Comparison of ENCODE assay signal across 12 cellular contexts in genomic region chr1:162631546-162632233, GRCh38. TPM values are rescaled to one million over a fixed set of nuclear protein-coding genes. Genes with fewer than 3 reads are reported as not detected.
DNase-seq lines count a peak whose midpoint lies in the region; ATAC-seq and TF ChIP-seq lines count a peak whose summit lies in the region.
"Had no signal": no experiment of that assay in that cellular context is flagged by ENCODE, and none has a peak within 500 bp of the region (broad histone marks: within the 10 kb centered on the region; RNA-seq: fewer than 3 reads in every experiment).

No MANE protein-coding gene starts in this region.

- DNase-seq in DMS 273 (lab: John Stamatoyannopoulos, UW; ENCODE audit: unreplicated experiment) = peak; percentile 75
- DNase-seq in SK-MEL-5 (ENCODE audit: low read depth, low spot score) = peak; percentile 80
- peak; percentile 81 for DNase-seq in fibroblast of villous mesenchyme (ENCODE audit: low read depth)
- peak in 1 of 2 donors; percentile 28 for DNase-seq in psoas muscle
- DNase-seq in NCI-H1417 treated with DMSO at 0.1 percent for 48 hours (lab: John Stamatoyannopoulos, UW) = no peak
- no peak for DNase-seq in ureter (ENCODE audit: low spot score)
- DNase-seq: activated CD4-positive, alpha-beta T cell treated with anti-CD3 and anti-CD28 coated beads, Interleukin-2, amount 50 U/mL, for 1 hour; Caco-2; NCI-H1417; stimulated activated CD4-positive, alpha-beta T cell treated with anti-CD3 and anti-CD28 coated beads, Interleukin-4, amount 100 ng/mL, for 24 hours had no signal

- ATAC-seq in psoas muscle (peak; percentile 25 to 60 (median 44)), HG03039 (IDR thresholded peaks at IDR 0.05; ENCODE audit: unreplicated experiment) (no peak), GM21367 (IDR thresholded peaks at IDR 0.05; ENCODE audit: unreplicated experiment) (no peak)

- TF ChIP-seq CTCF in fibroblast of villous mesenchyme (IDR thresholded peaks at IDR 0.05; ENCODE audit: insufficient read depth, low read depth, low read length) (no peak), psoas muscle (IDR thresholded peaks at IDR 0.05) (no peak)

- in situ Hi-C loops in SK-MEL-5 (cut with HindIII; ENCODE audit: low pct_unique_long_range_greater_than_20kb, low sequenced_read_pairs) = no loop called here

- H3K27me3 ChIP-seq in psoas muscle (ENCODE audit: insufficient read depth in 3 of 3, low read length in 2 of 3) = no peaks in the 10 kb centered on the region

- H3K27ac ChIP-seq in psoas muscle = peak overlapping the region; percentile 50

- no peaks in the 10 kb centered on the region for H3K4me1 ChIP-seq in psoas muscle
- H3K4me1 ChIP-seq: Caco-2 had no signal

- intact Hi-C loops in psoas muscle (cut with DNase I) = no loop called here

- peak overlapping the region; percentile 74 for H3K4me3 ChIP-seq in fibroblast of villous mesenchyme (ENCODE audit: low read depth, low read length)
- peak overlapping the region; percentile 55 for H3K4me3 ChIP-seq in psoas muscle

- H3K9me3 ChIP-seq in psoas muscle = no peaks in the 10 kb centered on the region
- H3K9me3 ChIP-seq: Caco-2 had no signal

- no peaks in the 10 kb centered on the region for H3K36me3 ChIP-seq in psoas muscle (ENCODE audit: insufficient read depth in 1 of 2, low read depth in 1 of 2)

- 33 to 46% (median 34%) methylated on average over 11 of the region's 11 CpGs for WGBS in psoas muscle, 3 donors

RNA-seq across cellular contexts. Expression of gene DDR2, which starts 0.6 kb away (rescaled TPM):
- total RNA-seq in SK-MEL-5 (2014; rRNA removed; shearing (Covaris generic)) = 31.2 and 32.8 TPM in 2 replicates
- 34.9 and 48.6 TPM in 2 replicates for polyA plus RNA-seq in SK-MEL-5 (2015; cell fraction: cytosol; rRNA removed)
- polyA plus RNA-seq in SK-MEL-5 (2015; cell fraction: nucleus; rRNA removed) = 53.8 and 55.6 TPM in 2 replicates
- 227 and 289 TPM in 2 replicates for total RNA-seq in fibroblast of villous mesenchyme
- 10 to 100 TPM in 1 of 4 donors, 1 to 10 TPM in 3; 6.0 to 21.2 (median 6.4) TPM for total RNA-seq in psoas muscle
- polyA plus RNA-seq in psoas muscle = 1 to 10 TPM; 1.3 to 2.9 (median 1.6) TPM
- total RNA-seq in ureter = 60.3 TPM

Comparison
In these comparisons a context has a peak if more than half of its experiments do, and no peak if none do; other contexts are left out.
1. DNase-seq: peak in DMS 273 (single experiment), SK-MEL-5 (single experiment) and fibroblast of villous mesenchyme (single experiment); none in NCI-H1417 treated with DMSO at 0.1 percent for 48 hours (single experiment) and ureter (single experiment).
2. ATAC-seq: peak in psoas muscle (4 of 4); none in HG03039 (single experiment) and GM21367 (single experiment).